ENCODE assay signal across 10 cellular contexts in the genomic region with DNA sequence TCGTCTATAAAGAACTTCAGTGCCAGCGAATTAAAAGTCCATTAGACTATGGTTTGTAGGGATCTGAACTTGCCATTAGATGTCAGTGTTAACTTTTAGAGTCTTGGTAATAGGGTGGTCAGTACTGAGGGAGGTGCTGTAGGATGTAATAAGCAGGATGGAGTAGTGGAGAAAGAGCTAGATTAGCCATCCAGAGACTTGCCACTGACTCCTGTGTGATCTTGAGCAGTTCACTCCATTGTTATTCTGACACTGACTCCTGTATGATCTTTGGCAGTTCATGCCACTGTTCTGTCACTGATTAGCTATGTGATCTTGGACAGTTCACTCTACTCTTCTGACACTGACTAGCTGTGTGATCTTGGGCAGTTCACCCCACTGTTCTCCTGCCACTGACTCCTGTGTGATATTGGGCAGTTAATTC.
DNase-seq lines count a peak whose midpoint lies in the region; ATAC-seq and TF ChIP-seq lines count a peak whose summit lies in the region.
"Had no signal": no experiment of that assay in that cellular context is flagged by ENCODE, and none has a peak within 500 bp of the region (broad histone marks: within the 10 kb centered on the region; RNA-seq: fewer than 3 reads in every experiment).

No MANE protein-coding gene starts in this region.

- H3K36me3 ChIP-seq in adipocyte (ENCODE audit: control insufficient read depth, insufficient read depth, low read length, severe bottlenecking): peaks cover 8% of the 10 kb centered on the region
- no peaks in the 10 kb centered on the region for H3K36me3 ChIP-seq in hepatocyte (replicated peaks; ENCODE audit: insufficient read depth, low read depth)
- no peaks in the 10 kb centered on the region for H3K36me3 ChIP-seq in upper lobe of right lung

- H3K4me1 ChIP-seq in adipocyte (ENCODE audit: control insufficient read depth, insufficient read depth, low read length) (no peaks in the 10 kb centered on the region), hepatocyte (ENCODE audit: insufficient read depth) (no peaks in the 10 kb centered on the region), upper lobe of right lung (no peaks in the 10 kb centered on the region)

- H3K27ac ChIP-seq in hepatocyte (no peak overlapping the region), upper lobe of right lung (no peak overlapping the region)

- no peak overlapping the region for H3K9ac ChIP-seq in adipocyte (ENCODE audit: low read length)

- H3K27me3 ChIP-seq in adipocyte (replicated peaks; ENCODE audit: control insufficient read depth, insufficient read depth, low read length) (no peaks in the 10 kb centered on the region), hepatocyte (no peaks in the 10 kb centered on the region), upper lobe of right lung (no peaks in the 10 kb centered on the region)

- ATAC-seq in upper lobe of right lung (peak; percentile 80), HG03095 (IDR thresholded peaks at IDR 0.05; ENCODE audit: unreplicated experiment) (no peak)

- no peak overlapping the region for H3K4me2 ChIP-seq in hepatocyte

- no peaks in the 10 kb centered on the region for H3K9me2 ChIP-seq in hepatocyte (replicated peaks; ENCODE audit: insufficient read depth)

- H4K20me1 ChIP-seq in hepatocyte (ENCODE audit: insufficient read depth, poor library complexity, severe bottlenecking): no peaks in the 10 kb centered on the region

- intact Hi-C loops in upper lobe of right lung (cut with DNase I): no loop called here

- H3K9me3 ChIP-seq in adipocyte (ENCODE audit: control insufficient read depth, low read length) (no peaks in the 10 kb centered on the region), hepatocyte (ENCODE audit: low read depth) (no peaks in the 10 kb centered on the region), upper lobe of right lung (no peaks in the 10 kb centered on the region)

- TF ChIP-seq CTCF in hepatocyte (IDR thresholded peaks at IDR 0.05; ENCODE audit: poor library complexity): peak; percentile 62
- TF ChIP-seq CTCF in upper lobe of right lung (IDR thresholded peaks at IDR 0.05): peak; percentile 38

- no peak overlapping the region for H3K4me3 ChIP-seq in adipocyte (ENCODE audit: low read length)
- no peak overlapping the region for H3K4me3 ChIP-seq in hepatocyte
- H3K4me3 ChIP-seq in upper lobe of right lung: no peak overlapping the region

- 72% methylated on average over 2 of the region's 2 CpGs for WGBS in hepatocyte (ENCODE audit: low lambda C conversion rate, missing lambda C conversion rate)

- no peak overlapping the region for H2AFZ ChIP-seq in hepatocyte

- DNase-seq in SIG-M5 treated with dmso at 0.1 percent for 504 hours (lab: John Stamatoyannopoulos, UW; ENCODE audit: unreplicated experiment) (peak; percentile 7), SIG-M5 (lab: John Stamatoyannopoulos, UW) (no peak), adipocyte (ENCODE audit: low read depth) (peak; percentile 53), hepatocyte (ENCODE audit: low spot score) (peak; percentile 45), upper lobe of right lung (no peak), NCI-H2107 treated with DMSO at 0.1 percent for 48 hours (lab: John Stamatoyannopoulos, UW; ENCODE audit: unreplicated experiment) (no peak), HuH-7.5 (ENCODE audit: low spot score) (no peak)
- DNase-seq: CD4-positive, CD25-positive, alpha-beta regulatory T cell; erythroblast had no signal

- no peaks in the 10 kb centered on the region for H3K79me2 ChIP-seq in hepatocyte

Comparison
In these comparisons a context has a peak if more than half of its experiments do, and no peak if none do; other contexts are left out.
1. DNase-seq: peak in SIG-M5 treated with dmso at 0.1 percent for 504 hours (single experiment), adipocyte (single experiment) and hepatocyte (single experiment); none in SIG-M5 (single experiment), upper lobe of right lung (single experiment), NCI-H2107 treated with DMSO at 0.1 percent for 48 hours (single experiment) and HuH-7.5 (single experiment).